8 cellular contexts compared by ENCODE assay signal in the genomic region with DNA sequence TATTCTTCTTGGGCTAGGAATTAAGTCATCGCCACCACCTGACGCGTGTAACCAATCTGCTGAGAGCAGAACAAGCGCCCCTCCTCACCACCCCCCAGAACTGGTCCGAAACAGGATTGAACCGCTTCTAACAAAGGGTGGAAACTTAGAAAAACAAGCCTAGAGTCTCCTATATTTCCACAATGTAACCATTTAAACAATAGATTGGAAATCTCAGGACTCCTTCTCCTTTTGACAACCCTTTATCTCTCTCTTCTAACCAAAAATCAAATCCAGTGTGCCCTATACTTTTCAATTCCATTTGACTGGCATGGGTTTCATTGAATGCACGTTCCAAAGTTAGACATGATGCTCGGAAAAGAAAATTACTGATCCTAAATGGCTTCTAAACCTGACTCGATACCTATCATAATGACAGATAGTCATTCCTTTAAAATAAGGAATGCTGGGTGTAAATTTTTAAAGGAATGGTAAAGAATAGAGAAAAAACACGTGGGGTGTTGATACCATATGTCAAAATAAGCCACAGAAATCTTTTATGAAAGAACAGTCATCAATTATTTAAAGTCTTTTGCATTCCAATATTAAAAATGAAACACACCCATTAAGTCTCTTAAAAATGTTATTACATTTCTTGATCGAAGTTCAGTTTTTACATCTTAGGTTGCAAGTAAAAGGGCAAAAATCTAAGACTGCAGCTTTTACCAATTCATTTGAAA. TPM values are rescaled to one million over a fixed set of nuclear protein-coding genes. Genes with fewer than 3 reads are reported as not detected.
DNase-seq lines count a peak whose midpoint lies in the region; ATAC-seq, FAIRE-seq and TF ChIP-seq lines count a peak whose summit lies in the region.

No MANE protein-coding gene starts in this region.

- H3K4me1 Mint-ChIP-seq in astrocyte (ENCODE audit: low read depth, unreplicated experiment) = peaks cover 19% of the 10 kb centered on the region

- H3K4me2 ChIP-seq in GM23248 (ENCODE audit: unreplicated experiment) = peak overlapping the region; percentile 92
- peak overlapping the region; percentile 93 for H3K4me2 ChIP-seq in astrocyte (ENCODE audit: low read length)

- no peaks in the 10 kb centered on the region for H3K9me2 ChIP-seq in GM23248 (ENCODE audit: insufficient read depth)

- peak overlapping the region; percentile 99 for H3K27ac Mint-ChIP-seq in astrocyte (ENCODE audit: unreplicated experiment)

- H3K4me3 ChIP-seq in GM23248 (peak overlapping the region; percentile 97), astrocyte (ENCODE audit: insufficient read depth, low read depth, low read length) (peak overlapping the region; percentile 90), rectal smooth muscle tissue (ENCODE audit: low read length) (peak overlapping the region; percentile 95), aorta (ENCODE audit: low read length in 2 of 2) (peak overlapping the region; percentile 91 to 94)

- H3K27ac ChIP-seq in GM23248 (peak overlapping the region; percentile 100), astrocyte (ENCODE audit: low read depth, low read length) (peak overlapping the region; percentile 99), rectal smooth muscle tissue (ENCODE audit: low read depth, low read length) (peak overlapping the region; percentile 98), aorta (ENCODE audit: low read depth in 1 of 2, low read length in 2 of 2) (peak overlapping the region in 1 of 2 donors; percentile 51)

- H3K27me3 ChIP-seq in GM23248 (replicated peaks; ENCODE audit: insufficient read depth) = no peaks in the 10 kb centered on the region
- no peaks in the 10 kb centered on the region for H3K27me3 ChIP-seq in astrocyte (ENCODE audit: insufficient read depth, low read length)
- no peaks in the 10 kb centered on the region for H3K27me3 ChIP-seq in rectal smooth muscle tissue (ENCODE audit: control insufficient read depth, insufficient read depth, low read length)
- no peaks in the 10 kb centered on the region for H3K27me3 ChIP-seq in aorta (ENCODE audit: control insufficient read depth in 1 of 2, insufficient read depth in 2 of 2, low read length in 1 of 2)

- H3F3A ChIP-seq in GM23248 (ENCODE audit: insufficient read depth) = peaks cover 54% of the 10 kb centered on the region

- H3K27me3 Mint-ChIP-seq in astrocyte (ENCODE audit: low read depth, unreplicated experiment) = no peaks in the 10 kb centered on the region

- H4K20me1 ChIP-seq in GM23248 (ENCODE audit: insufficient read depth) (no peaks in the 10 kb centered on the region), astrocyte (ENCODE audit: insufficient read depth, low read length) (peaks cover 8% of the 10 kb centered on the region)

- DNase-seq in COLO668 (lab: John Stamatoyannopoulos, UW; ENCODE audit: unreplicated experiment) (peak; percentile 66), GM23248 (peak; percentile 95), NCI-H1436 (lab: John Stamatoyannopoulos, UW) (peak; percentile 76), T-helper 1 cell (peak; percentile 58 to 82 (median 75)), astrocyte (ENCODE audit: low read depth) (peak; percentile 77), hepatic stellate cell (ENCODE audit: low spot score) (peak; percentile 72), aorta (peak; percentile 82 to 93)

- peaks cover 2% of the 10 kb centered on the region for H3K36me3 Mint-ChIP-seq in astrocyte (ENCODE audit: low read depth, unreplicated experiment)

- H3K36me3 ChIP-seq in GM23248 (ENCODE audit: low read depth) (peaks cover 20% of the 10 kb centered on the region), astrocyte (ENCODE audit: insufficient read depth, low read length) (peaks cover 12% of the 10 kb centered on the region), rectal smooth muscle tissue (ENCODE audit: control insufficient read depth, insufficient read depth, low read length) (peaks cover 2% of the 10 kb centered on the region), aorta (ENCODE audit: control insufficient read depth in 1 of 2, insufficient read depth in 2 of 2, low read length in 1 of 2) (no peaks in the 10 kb centered on the region)

- no peak for TF ChIP-seq CTCF in astrocyte (IDR thresholded peaks at IDR 0.05; ENCODE audit: insufficient read depth, low read depth, low read length)

- H2AFZ ChIP-seq in GM23248 (no peak overlapping the region), astrocyte (ENCODE audit: low read depth, low read length) (no peak overlapping the region)

- no peaks in the 10 kb centered on the region for H3K9me3 ChIP-seq in GM23248 (ENCODE audit: low read depth)
- H3K9me3 ChIP-seq in astrocyte (ENCODE audit: insufficient read depth, low read depth, low read length) = no peaks in the 10 kb centered on the region
- no peaks in the 10 kb centered on the region for H3K9me3 ChIP-seq in aorta (ENCODE audit: control insufficient read depth, low read length)

- no peaks in the 10 kb centered on the region for H3K9me3 Mint-ChIP-seq in astrocyte (ENCODE audit: unreplicated experiment)

- in situ Hi-C loops in GM23248 (cut with MboI) = no loop called here

- H3K4me1 ChIP-seq in GM23248 (ENCODE audit: insufficient read depth) (peaks cover 30% of the 10 kb centered on the region), astrocyte (ENCODE audit: insufficient read depth, low read length) (peaks cover 9% of the 10 kb centered on the region), rectal smooth muscle tissue (ENCODE audit: control insufficient read depth, insufficient read depth, low read length) (peaks cover 26% of the 10 kb centered on the region), aorta (ENCODE audit: control insufficient read depth in 1 of 2, insufficient read depth in 2 of 2, low read length in 2 of 2) (no peaks in the 10 kb centered on the region)

- 0 to 1% methylated on average over 11 of the region's 11 CpGs for WGBS in GM23248 (ENCODE audit: low coverage in 1 of 2, low lambda C conversion rate in 2 of 2, missing lambda C conversion rate in 2 of 2), 2 experiments
- WGBS in aorta, 2 donors = 0% methylated on average over 11 of the region's 11 CpGs

- H3K9ac ChIP-seq in GM23248 (peak overlapping the region; percentile 99), astrocyte (ENCODE audit: low read length) (peak overlapping the region; percentile 99), rectal smooth muscle tissue (ENCODE audit: low read length) (peak overlapping the region; percentile 96)

- H3K4me3 Mint-ChIP-seq in astrocyte (ENCODE audit: unreplicated experiment) = peak overlapping the region; percentile 97

- no peak for FAIRE-seq in astrocyte (lab: Jason Lieb, UNC)

- ATAC-seq in aorta (ENCODE audit: low FRiP score) = peak; percentile 77

- intact Hi-C loops in aorta (cut with DNase I) = loop anchor here (5.0 to 10.0 kb wide), 5 partner anchors 100 to 517 kb away; no protein-coding TSS in a partner anchor

- H3K79me2 ChIP-seq in GM23248 (ENCODE audit: insufficient read depth) (peaks cover 56% of the 10 kb centered on the region), astrocyte (ENCODE audit: insufficient read depth, low read length) (peaks cover 59% of the 10 kb centered on the region)

RNA-seq across cellular contexts. Expression of gene ARRDC3, which starts 1.2 kb away (rescaled TPM):
- total RNA-seq in GM23248 (2014; rRNA removed; shearing (Covaris generic)) = 61.2 and 70.6 TPM in 2 replicates
- 42.7 and 46.0 TPM in 2 replicates for polyA plus RNA-seq in GM23248 (2016; fragmentation: Nextera tagmentation; extraction: Ambion mirVana)
- 73.1 and 94.7 TPM in 2 replicates for total RNA-seq in astrocyte
- total RNA-seq in aorta = 10 to 100 TPM; 45.6 to 72.2 TPM
- polyA plus RNA-seq in aorta = 10 to 100 TPM; 11.4 to 13.0 TPM
